ENCODE assay signal across 8 cellular contexts in the genomic region with DNA sequence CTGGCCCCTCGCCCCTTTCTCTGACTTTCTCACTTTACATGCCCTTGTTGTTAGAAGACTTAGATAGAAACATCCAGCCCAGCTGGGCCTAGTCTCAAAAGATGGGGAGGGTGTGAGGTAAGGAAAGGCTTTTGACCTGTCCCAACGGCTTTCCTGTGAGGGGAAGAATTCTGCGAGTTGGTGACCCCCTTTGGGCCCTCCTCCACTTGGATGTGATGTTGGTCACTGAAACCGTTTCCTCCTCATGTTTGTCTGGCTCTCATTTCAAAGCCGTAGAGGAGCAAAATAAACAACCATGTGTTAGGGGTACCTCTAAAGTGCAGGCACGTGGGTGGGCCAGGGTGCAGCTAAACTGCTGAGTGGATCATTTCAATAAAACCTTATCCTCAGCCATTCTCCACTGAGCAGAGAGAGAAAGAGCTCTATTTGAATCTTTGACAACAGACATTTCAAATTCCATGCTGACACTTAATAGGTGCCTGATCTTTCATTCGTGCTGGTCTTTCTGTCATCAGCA.
DNase-seq lines count a peak whose midpoint lies in the region; ATAC-seq, FAIRE-seq and TF ChIP-seq lines count a peak whose summit lies in the region.

No MANE protein-coding gene starts in this region.

- 11 to 18% methylated on average over 7 of the region's 7 CpGs for WGBS in heart right ventricle, 2 donors
- WGBS in K562 (ENCODE audit: insufficient coverage, low coverage, missing lambda C conversion rate): 10% methylated on average over 7 of the region's 7 CpGs
- 42 to 62% methylated on average over 2 to 3 of the region's 7 CpGs for WGBS in mesodermal cell (ENCODE audit: insufficient coverage in 2 of 2), 2 experiments
- 0 to 11% methylated on average over 4 to 7 of the region's 7 CpGs for WGBS in transverse colon (ENCODE audit: low coverage in 1 of 2), 2 donors

- H2AFZ ChIP-seq in K562 (ENCODE audit: low read depth, low read length): peak overlapping the region; percentile 97

- H3K36me3 ChIP-seq in heart right ventricle (no peaks in the 10 kb centered on the region), K562 (ENCODE audit: control insufficient read depth, insufficient read depth, low read length) (no peaks in the 10 kb centered on the region), mesodermal cell (ENCODE audit: control insufficient read depth, insufficient read depth, low read length) (peaks cover 8% of the 10 kb centered on the region), transverse colon (no peaks in the 10 kb centered on the region)

- no peak for TF ChIP-seq RAD21 in K562 (CRISPR knock-in tag; conservative IDR thresholded peaks at IDR 0.05 in 1 of 2, IDR thresholded peaks at IDR 0.05 in 1 of 2)

- FAIRE-seq in K562 (lab: Jason Lieb, UNC): peak; percentile 76

- peaks cover 7% of the 10 kb centered on the region; the same call in 1 of the 2 replicates for H4K20me1 ChIP-seq in K562 (replicated peaks; ENCODE audit: control insufficient read depth, insufficient read depth, low read length)

- H3K4me1 ChIP-seq in heart right ventricle (peaks cover 0 to 42% (median 26%) of the 10 kb centered on the region in 9 donors), K562 (replicated peaks in 1 of 2; ENCODE audit: control insufficient read depth in 2 of 2, insufficient read depth in 2 of 2, low read length in 2 of 2) (peaks cover 13 to 21% of the 10 kb centered on the region in 2 experiments; a peak in 4 of 5 replicates), mesodermal cell (ENCODE audit: control insufficient read depth, insufficient read depth, low read length, poor library complexity, severe bottlenecking) (peaks cover 7% of the 10 kb centered on the region), transverse colon (peaks cover 10 to 41% (median 23%) of the 10 kb centered on the region in 4 donors)

- H3K4me2 ChIP-seq in K562 (ENCODE audit: insufficient read depth, low read length): peak overlapping the region; percentile 89

- POLR2A ChIA-PET in K562 (lab: Yijun Ruan, JAX): interaction anchor here (0.6 to 1.2 kb wide), 5 partner anchors 12 to 25 kb away, joined by 3 to 4 read pairs (median 4); no protein-coding TSS in a partner anchor

- ATAC-seq in heart right ventricle (no peak), Right ventricle myocardium inferior (no peak), K562 (no peak), GM18909 (IDR thresholded peaks at IDR 0.05; ENCODE audit: poor library complexity, unreplicated experiment) (no peak)

- peaks cover 25% of the 10 kb centered on the region for H3K79me2 ChIP-seq in K562 (ENCODE audit: control insufficient read depth, insufficient read depth, low read length)

- intact Hi-C loops in heart right ventricle (cut with DNase I) (loop anchor here in 3 of 10 donors (10.0 kb wide), 1 partner anchor 84 kb away; a partner anchor contains a TSS), Right ventricle myocardium inferior (cut with DNase I) (no loop called here), K562 (cut with micrococcal nuclease) (loop anchor here (2.0 to 5.0 kb wide), 2 partner anchors 62 to 69 kb away; no protein-coding TSS in a partner anchor), transverse colon (cut with DNase I; ENCODE audit: low total_unique reads) (loop anchor here (10.0 kb wide), 1 partner anchor 84 kb away; a partner anchor contains a TSS)

- no peak for TF ChIP-seq CTCF in heart right ventricle (IDR thresholded peaks at IDR 0.05)
- TF ChIP-seq CTCF in K562 (IDR thresholded peaks at IDR 0.05 in 2 of 3, conservative IDR thresholded peaks at IDR 0.05 in 1 of 3; ENCODE audit: insufficient read depth in 2 of 3, low read depth in 1 of 3, low read length in 3 of 3): no peak
- no peak for TF ChIP-seq CTCF in transverse colon (IDR thresholded peaks at IDR 0.05)

- H3K4me3 ChIP-seq in heart right ventricle (peak overlapping the region; percentile 40 to 98 (median 64)), K562 (peak overlapping the region; percentile 45), mesodermal cell (ENCODE audit: extremely low read depth, insufficient read depth, low read length, poor library complexity, severe bottlenecking) (peak overlapping the region; percentile 45), transverse colon (peak overlapping the region; percentile 47 to 100 (median 87))

- H3K27ac ChIP-seq in heart right ventricle (peak overlapping the region; percentile 85 to 97 (median 94)), K562 (ENCODE audit: extremely low read depth, low read depth, low read length) (peak overlapping the region; percentile 89), mesodermal cell (ENCODE audit: low read depth, low read length, severe bottlenecking) (peak overlapping the region; percentile 90), transverse colon (peak overlapping the region; percentile 90 to 96 (median 94))

- in situ Hi-C loops in K562 (cut with MboI): no loop called here
- in situ Hi-C loops in transverse colon (cut with MboI; ENCODE audit: low pct_ligation_motif_present in 1 of 4, low pct_unique_long_range_greater_than_20kb in 1 of 4, low sequenced_read_pairs in 3 of 4): loop anchor here in 1 of 4 donors (10.0 kb wide), 1 partner anchor 66 kb away; no protein-coding TSS in a partner anchor

- H3K9ac ChIP-seq in K562 (ENCODE audit: insufficient read depth in 1 of 2, low read depth in 2 of 2, low read length in 2 of 2): peak overlapping the region; percentile 80 to 90

- no peaks in the 10 kb centered on the region for H3K9me1 ChIP-seq in K562 (ENCODE audit: control insufficient read depth, insufficient read depth, low read length)

- no peak for DNase-seq in heart right ventricle
- no peak for DNase-seq in Right ventricle myocardium inferior (ENCODE audit: missing footprints)
- peak in 1 of 4 experiments; percentile 16 for DNase-seq in K562 (ENCODE audit: extremely low read depth in 1 of 4, low spot score in 3 of 4)
- no peak for DNase-seq in transverse colon
- DNase-seq in globus pallidus (ENCODE audit: low spot score): no peak
- DNase-seq in NCI-H69 (lab: John Stamatoyannopoulos, UW): no peak

- CTCF ChIA-PET in K562 (lab: Yijun Ruan, JAX; ENCODE audit: low intra/inter-chr PET ratio): no interaction called here

- H3K9me3 ChIP-seq in heart right ventricle: no peaks in the 10 kb centered on the region
- no peaks in the 10 kb centered on the region for H3K9me3 ChIP-seq in K562 (replicated peaks; ENCODE audit: control insufficient read depth, insufficient read depth, low read depth, low read length)
- no peaks in the 10 kb centered on the region for H3K9me3 ChIP-seq in mesodermal cell (ENCODE audit: control insufficient read depth, low read length)
- H3K9me3 ChIP-seq in transverse colon: no peaks in the 10 kb centered on the region

- TF ChIP-seq EP300 in K562 (IDR thresholded peaks at IDR 0.05; ENCODE audit: low read length) (no peak), transverse colon (IDR thresholded peaks at IDR 0.05; ENCODE audit: low read depth) (no peak)

- BruUV-seq in K562 (replicated peaks; lab: Mats Ljungman, UMichigan): TSS peak; percentile 94

- TF ChIP-seq POLR2A in K562 (conservative IDR thresholded peaks at IDR 0.05) (no peak), transverse colon (IDR thresholded peaks at IDR 0.05) (no peak)

- H3K27me3 ChIP-seq in heart right ventricle (no peaks in the 10 kb centered on the region), K562 (ENCODE audit: control insufficient read depth in 2 of 2, insufficient read depth in 2 of 2, low read length in 2 of 2) (no peaks in the 10 kb centered on the region), transverse colon (no peaks in the 10 kb centered on the region)

TF ChIP-seq in K562, 482 proteins besides CTCF, POLR2A, EP300 and RAD21 (continues in another document):
- TF ChIP-seq JUNB (CRISPR knock-in tag; conservative IDR thresholded peaks at IDR 0.05) (no peak), MAFG (tag; conservative IDR thresholded peaks at IDR 0.05) (peak; percentile 44; the same call in 1 of the 2 replicates), TCF7L2 (IDR thresholded peaks at IDR 0.05; ENCODE audit: low read depth, low read length) (no peak), EZH2 (IDR thresholded peaks at IDR 0.05; ENCODE audit: borderline replicate concordance, low read depth, low read length) (no peak), L3MBTL2 (IDR thresholded peaks at IDR 0.05) (peak; percentile 43; the same call in 1 of the 2 replicates), TAF9B (IDR thresholded peaks at IDR 0.05; ENCODE audit: partially characterized antibody) (no peak), ZNF384 (IDR thresholded peaks at IDR 0.05; ENCODE audit: low read depth, low read length) (no peak), ZNF445 (CRISPR knock-in tag; IDR thresholded peaks at IDR 0.05; ENCODE audit: low read depth) (no peak), CBFB (CRISPR knock-in tag; IDR thresholded peaks at IDR 0.05) (no peak)
- TF ChIP-seq, protein P1, sequence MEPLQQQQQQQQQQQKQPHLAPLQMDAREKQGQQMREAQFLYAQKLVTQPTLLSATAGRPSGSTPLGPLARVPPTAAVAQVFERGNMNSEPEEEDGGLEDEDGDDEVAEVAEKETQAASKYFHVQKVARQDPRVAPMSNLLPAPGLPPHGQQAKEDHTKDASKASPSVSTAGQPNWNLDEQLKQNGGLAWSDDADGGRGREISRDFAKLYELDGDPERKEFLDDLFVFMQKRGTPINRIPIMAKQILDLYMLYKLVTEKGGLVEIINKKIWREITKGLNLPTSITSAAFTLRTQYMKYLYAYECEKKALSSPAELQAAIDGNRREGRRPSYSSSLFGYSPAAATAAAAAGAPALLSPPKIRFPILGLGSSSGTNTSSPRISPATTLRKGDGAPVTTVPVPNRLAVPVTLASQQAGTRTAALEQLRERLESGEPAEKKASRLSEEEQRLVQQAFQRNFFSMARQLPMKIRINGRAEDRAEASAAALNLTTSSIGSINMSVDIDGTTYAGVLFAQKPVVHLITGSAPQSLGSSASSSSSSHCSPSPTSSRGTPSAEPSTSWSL (CRISPR knock-in tag; IDR thresholded peaks at IDR 0.05; ENCODE audit: borderline replicate concordance): no peak
- TF ChIP-seq, protein P2, sequence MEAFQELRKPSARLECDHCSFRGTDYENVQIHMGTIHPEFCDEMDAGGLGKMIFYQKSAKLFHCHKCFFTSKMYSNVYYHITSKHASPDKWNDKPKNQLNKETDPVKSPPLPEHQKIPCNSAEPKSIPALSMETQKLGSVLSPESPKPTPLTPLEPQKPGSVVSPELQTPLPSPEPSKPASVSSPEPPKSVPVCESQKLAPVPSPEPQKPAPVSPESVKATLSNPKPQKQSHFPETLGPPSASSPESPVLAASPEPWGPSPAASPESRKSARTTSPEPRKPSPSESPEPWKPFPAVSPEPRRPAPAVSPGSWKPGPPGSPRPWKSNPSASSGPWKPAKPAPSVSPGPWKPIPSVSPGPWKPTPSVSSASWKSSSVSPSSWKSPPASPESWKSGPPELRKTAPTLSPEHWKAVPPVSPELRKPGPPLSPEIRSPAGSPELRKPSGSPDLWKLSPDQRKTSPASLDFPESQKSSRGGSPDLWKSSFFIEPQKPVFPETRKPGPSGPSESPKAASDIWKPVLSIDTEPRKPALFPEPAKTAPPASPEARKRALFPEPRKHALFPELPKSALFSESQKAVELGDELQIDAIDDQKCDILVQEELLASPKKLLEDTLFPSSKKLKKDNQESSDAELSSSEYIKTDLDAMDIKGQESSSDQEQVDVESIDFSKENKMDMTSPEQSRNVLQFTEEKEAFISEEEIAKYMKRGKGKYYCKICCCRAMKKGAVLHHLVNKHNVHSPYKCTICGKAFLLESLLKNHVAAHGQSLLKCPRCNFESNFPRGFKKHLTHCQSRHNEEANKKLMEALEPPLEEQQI (IDR thresholded peaks at IDR 0.05): no peak
